ENCODE assay signal across 19 cellular contexts in the genomic region with DNA sequence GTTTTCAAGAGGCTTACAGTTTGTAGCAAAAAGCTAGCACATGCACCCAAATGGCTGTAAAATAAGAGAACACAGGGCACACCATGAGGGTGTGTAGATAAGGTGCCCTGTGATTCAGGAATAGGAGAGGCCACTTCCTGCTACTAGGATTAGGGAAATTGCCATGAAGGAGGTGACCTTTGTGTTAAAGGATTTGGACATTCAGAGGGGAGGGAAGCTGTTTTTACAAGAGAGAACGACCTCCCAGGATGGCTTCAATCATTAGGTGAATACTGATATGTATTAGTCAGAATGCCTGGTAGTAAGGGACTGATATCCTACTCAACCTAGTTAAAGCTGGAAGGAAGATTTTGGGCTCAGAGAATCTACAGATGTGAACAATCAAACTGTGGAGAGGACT.
"Had no signal": no experiment of that assay in that cellular context is flagged by ENCODE, and none has a peak within 500 bp of the region (broad histone marks: within the 10 kb centered on the region; RNA-seq: fewer than 3 reads in every experiment).

No MANE protein-coding gene starts in this region.

- H3K27me3 ChIP-seq: colonic mucosa, esophagus muscularis mucosa, right atrium auricular region, uterus had no signal

- H3K4me3 Mint-ChIP-seq: nephron; stimulated activated naive B cell treated with anti-CD40 and anti-IgM and Interleukin-4, amounts not matched to agents 10 μg/mL and 1 μg/mL and 100 μg/mL, for 72 hours had no signal

- H3K4me1 Mint-ChIP-seq: nephron had no signal

- H3K4me1 ChIP-seq: colonic mucosa, esophagus muscularis mucosa, right atrium auricular region, tibial artery, uterus had no signal

- H3K9me3 ChIP-seq: colonic mucosa, esophagus muscularis mucosa, right atrium auricular region, tibial artery, uterus had no signal

- H3K27me3 Mint-ChIP-seq: progenitor cell of endocrine pancreas had no signal

- H3K9me3 Mint-ChIP-seq: activated T-helper 2 cell treated with anti-CD3 and anti-CD28 coated beads, Interferon-gamma antibody, Interleukin-2, Interleukin-4, amounts not matched to agents 10 μg/mL and 5 μg/mL and 100 μg/mL, durations not matched to agents 14 hours and 24 hours and 36 hours had no signal

- H3K4me3 ChIP-seq: colonic mucosa, esophagus muscularis mucosa, right atrium auricular region, tibial artery, uterus had no signal

- H3K36me3 ChIP-seq: colonic mucosa, esophagus muscularis mucosa, right atrium auricular region, tibial artery, uterus had no signal

- H3K27ac Mint-ChIP-seq: activated T-helper 2 cell treated with anti-CD3 and anti-CD28 coated beads, Interferon-gamma antibody, Interleukin-2, Interleukin-4, amounts not matched to agents 10 μg/mL and 5 μg/mL and 100 μg/mL, durations not matched to agents 14 hours and 24 hours and 36 hours; nephron; progenitor cell of endocrine pancreas; stimulated activated naive B cell treated with anti-CD40 and anti-IgM and Interleukin-4, amounts not matched to agents 10 μg/mL and 1 μg/mL and 100 μg/mL, for 72 hours had no signal

- H3K27ac ChIP-seq: colonic mucosa, esophagus muscularis mucosa, right atrium auricular region, tibial artery, uterus, VCaP had no signal

- DNase-seq: activated CD4-positive, alpha-beta T cell treated with anti-CD3 and anti-CD28 coated beads for 1 hour; activated CD4-positive, alpha-beta T cell treated with anti-CD3 and anti-CD28 coated beads, Interleukin-2, amount 50 U/mL, for 4 hours; activated naive CD4-positive, alpha-beta T cell treated with anti-CD3 and anti-CD28 coated beads, Interleukin-2, amount 50 U/mL, for 16 hours; colonic mucosa; left ventricle myocardium superior; occipital lobe; stimulated activated CD4-positive, alpha-beta T cell treated with anti-CD3 and anti-CD28 coated beads, Interleukin-15, amount 100 ng/mL, for 24 hours; stimulated activated CD4-positive, alpha-beta T cell treated with anti-CD3 and anti-CD28 coated beads, Interleukin-4, amount 100 ng/mL, for 1 hour; stimulated activated naive B cell treated with anti-CD40 and anti-IgM and Interleukin-4, amounts not matched to agents 10 μg/mL and 1 μg/mL and 100 μg/mL, for 72 hours; T-helper 1 cell; T1000; tibial artery; uterus had no signal
